ENCODE assay signal across 17 cellular contexts in genomic region chr12:122308811-122309210, GRCh38.
"Had no signal": no experiment of that assay in that cellular context is flagged by ENCODE, and none has a peak within 500 bp of the region (broad histone marks: within the 10 kb centered on the region; RNA-seq: fewer than 3 reads in every experiment).

No MANE protein-coding gene starts in this region.

- H3K27ac ChIP-seq: cardiac muscle cell, gastroesophageal sphincter, sigmoid colon, testis had no signal

- H3K4me1 ChIP-seq: gastroesophageal sphincter, sigmoid colon, testis had no signal

- H3K27ac Mint-ChIP-seq: activated naive CD4-positive, alpha-beta T cell treated with anti-CD3 and anti-CD28 coated beads, Interleukin-2, amount 50 U/mL, for 72 hours; activated T-cell treated with anti-CD3 and anti-CD28 coated beads, Interleukin-2, amount 50 U/mL, for 24 hours; nephron progenitor cell; T-helper 2 cell treated with Interferon-gamma antibody and Interleukin-4, amounts not matched to agents 5 μg/mL and 100 μg/mL, for 36 hours had no signal

- H3K36me3 Mint-ChIP-seq: activated naive CD4-positive, alpha-beta T cell treated with anti-CD3 and anti-CD28 coated beads, Interleukin-2, amount 50 U/mL, for 72 hours had no signal

- H3K9me3 ChIP-seq: gastroesophageal sphincter, sigmoid colon, testis had no signal

- H3K4me3 ChIP-seq: cardiac muscle cell, gastroesophageal sphincter, sigmoid colon, testis had no signal

- H3K9me3 Mint-ChIP-seq: activated naive CD4-positive, alpha-beta T cell treated with anti-CD3 and anti-CD28 coated beads, Interleukin-2, amount 50 U/mL, for 72 hours; activated T-cell treated with anti-CD3 and anti-CD28 coated beads, Interleukin-2, amount 50 U/mL, for 24 hours; nephron progenitor cell; T-helper 2 cell treated with Interferon-gamma antibody and Interleukin-4, amounts not matched to agents 5 μg/mL and 100 μg/mL, for 36 hours had no signal

- H3K27me3 ChIP-seq: cardiac muscle cell, gastroesophageal sphincter, sigmoid colon, testis had no signal

- H3K27me3 Mint-ChIP-seq: activated T-cell treated with anti-CD3 and anti-CD28 coated beads, Interleukin-2, amount 50 U/mL, for 24 hours had no signal

- ATAC-seq: activated CD4-positive, CD25-positive, alpha-beta regulatory T cell treated with anti-CD3 and anti-CD28 coated beads, Interleukin-2, amount 50 U/mL, for 24 hours; activated naive CD4-positive, alpha-beta T cell treated with anti-CD3 and anti-CD28 coated beads, Interleukin-2, amount 50 U/mL, for 72 hours; gastroesophageal sphincter; stimulated activated naive CD8-positive, alpha-beta T cell treated with anti-CD3 and anti-CD28 coated beads, Interleukin-15, Interleukin-2, amounts not matched to agents 100 U/mL and 50 U/mL, for 24 hours had no signal

- H3K4me3 Mint-ChIP-seq: activated T-cell treated with anti-CD3 and anti-CD28 coated beads, Interleukin-2, amount 50 U/mL, for 24 hours; nephron progenitor cell; T-helper 2 cell treated with Interferon-gamma antibody and Interleukin-4, amounts not matched to agents 5 μg/mL and 100 μg/mL, for 36 hours had no signal

- DNase-seq: activated CD4-positive, alpha-beta T cell treated with anti-CD3 and anti-CD28 coated beads, Interleukin-2, amount 50 U/mL, for 4 hours; activated effector memory CD4-positive, alpha-beta T cell treated with Interleukin-2 at 50 U/mL for 16 hours; activated T-cell treated with anti-CD3 and anti-CD28 coated beads, Interleukin-2, amount 50 U/mL, for 24 hours; effector CD4-positive, alpha-beta T cell; kidney glomerular epithelial cell; mesendoderm; nephron progenitor cell; sigmoid colon; stimulated activated CD4-positive, alpha-beta T cell treated with anti-CD3 and anti-CD28 coated beads, Interleukin-4, amount 100 ng/mL, for 1 hour; stimulated activated CD8-positive, alpha-beta memory T cell treated with anti-CD3 and anti-CD28 coated beads, Interleukin-4, amount 100 ng/mL, for 48 hours; stimulated activated naive CD8-positive, alpha-beta T cell treated with anti-CD3 and anti-CD28 coated beads, Interleukin-15, Interleukin-2, amounts not matched to agents 100 U/mL and 50 U/mL, for 24 hours; testis had no signal

- H3K36me3 ChIP-seq: cardiac muscle cell had no signal
